ENCODE assay signal across 10 cellular contexts in the genomic region with DNA sequence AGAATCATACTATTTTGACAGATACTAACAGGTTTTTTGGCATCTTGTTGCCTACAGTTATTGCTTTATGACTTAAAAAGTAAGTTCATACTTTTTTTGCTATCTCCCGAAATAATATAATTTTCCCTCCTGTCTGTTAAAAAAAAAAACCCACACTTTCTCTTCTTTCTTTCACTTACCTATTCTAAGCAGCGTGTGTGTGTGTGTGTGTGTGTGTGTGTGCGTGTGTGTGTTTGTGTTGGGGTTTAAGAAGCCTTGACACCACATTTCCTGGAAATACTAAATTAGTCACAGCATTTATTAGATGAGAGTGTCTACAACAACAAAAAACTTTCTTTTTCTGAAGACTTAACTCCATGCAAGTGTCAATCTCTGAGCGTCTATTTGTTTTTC. TPM values are rescaled to one million over a fixed set of nuclear protein-coding genes. Genes with fewer than 3 reads are reported as not detected.
DNase-seq lines count a peak whose midpoint lies in the region; ATAC-seq and TF ChIP-seq lines count a peak whose summit lies in the region.
"Had no signal": no experiment of that assay in that cellular context is flagged by ENCODE, and none has a peak within 500 bp of the region (broad histone marks: within the 10 kb centered on the region; RNA-seq: fewer than 3 reads in every experiment).

No MANE protein-coding gene starts in this region.

- peaks cover 55% of the 10 kb centered on the region for H3K36me3 Mint-ChIP-seq in activated B cell treated with CpG ODN at 0.5 μM for 24 hours (ENCODE audit: low read depth)

- peak overlapping the region; percentile 71 for H3K4me3 Mint-ChIP-seq in activated B cell treated with CpG ODN at 0.5 μM for 24 hours

- ATAC-seq in GM21619 (IDR thresholded peaks at IDR 0.05; ENCODE audit: unreplicated experiment) (peak; percentile 18), activated B cell treated with CpG ODN at 0.5 μM for 24 hours (ENCODE audit: low read depth) (peak; percentile 16), left lobe of liver (no peak), HG03039 (IDR thresholded peaks at IDR 0.05; ENCODE audit: unreplicated experiment) (no peak)

- peak overlapping the region; percentile 84 for H3K27ac Mint-ChIP-seq in activated B cell treated with CpG ODN at 0.5 μM for 24 hours

- DNase-seq in activated B cell treated with CpG ODN at 0.5 μM for 24 hours (no peak), NCI-H1105 (lab: John Stamatoyannopoulos, UW) (no peak), left lobe of liver (ENCODE audit: low spot score) (no peak), epidermal melanocyte (ENCODE audit: insufficient read length, low spot score) (no peak)
- DNase-seq in central memory CD4-positive, alpha-beta T cell = peak; percentile 29
- DNase-seq in stimulated activated CD8-positive, alpha-beta memory T cell treated with anti-CD3 and anti-CD28 coated beads, Interleukin-4, amount 100 ng/mL, for 1 hour (ENCODE audit: low read depth in 2 of 2, low spot score in 1 of 2) = peak; percentile 22 to 29
- DNase-seq: kidney, NCI-H2227 treated with DMSO at 0.1 percent for 48 hours had no signal

- CTCF ChIA-PET in activated B cell treated with CpG ODN at 0.5 μM for 24 hours (lab: Charles Lee) = interaction anchor here (1.6 to 3.6 kb wide), 2 partner anchors 12 to 53 kb away, joined by 6 to 16 read pairs; a partner anchor contains a TSS

- intact Hi-C loops in activated B cell treated with CpG ODN at 0.5 μM for 24 hours (cut with micrococcal nuclease) = loop anchor here (2.0 to 5.0 kb wide), 3 partner anchors 13 to 36 kb away; no protein-coding TSS in a partner anchor

- H3K4me1 Mint-ChIP-seq in activated B cell treated with CpG ODN at 0.5 μM for 24 hours = peaks cover 88% of the 10 kb centered on the region

- POLR2A ChIA-PET in activated B cell treated with CpG ODN at 0.5 μM for 24 hours (lab: Charles Lee) = interaction anchor here (0.7 to 7.5 kb wide), 5 partner anchors 12 to 53 kb away, joined by 3 to 103 read pairs (median 5); a partner anchor contains a TSS

- H3K27me3 Mint-ChIP-seq in activated B cell treated with CpG ODN at 0.5 μM for 24 hours = no peaks in the 10 kb centered on the region

- peaks cover 2% of the 10 kb centered on the region for H3K9me3 Mint-ChIP-seq in activated B cell treated with CpG ODN at 0.5 μM for 24 hours

- no peak for TF ChIP-seq CTCF in activated B cell treated with CpG ODN at 0.5 μM for 24 hours (IDR thresholded peaks at IDR 0.05)

RNA-seq across cellular contexts. Expression of a gene that starts 12.4 kb away (rescaled TPM):
- total RNA-seq in activated B cell treated with CpG ODN at 0.5 μM for 24 hours (135 and 149 TPM in 2 replicates), left lobe of liver (2.4 TPM)

Comparison
In these comparisons a context has a peak if more than half of its experiments do, and no peak if none do; other contexts are left out.
1. ATAC-seq: peak in GM21619 (single experiment) and activated B cell treated with CpG ODN at 0.5 μM for 24 hours (single experiment); none in left lobe of liver (single experiment) and HG03039 (single experiment).
2. DNase-seq: peak in central memory CD4-positive, alpha-beta T cell (single experiment) and stimulated activated CD8-positive, alpha-beta memory T cell treated with anti-CD3 and anti-CD28 coated beads, Interleukin-4, amount 100 ng/mL, for 1 hour (2 of 2); none in activated B cell treated with CpG ODN at 0.5 μM for 24 hours (single experiment), NCI-H1105 (single experiment), left lobe of liver (single experiment) and epidermal melanocyte (single experiment).
3. RNA of a gene that starts 12.4 kb away (total RNA-seq): 135 to 149 TPM in activated B cell treated with CpG ODN at 0.5 μM for 24 hours; 2.4 TPM in left lobe of liver (single experiment); every median in the first group is over 10 times any median in the second.